Comparison of ENCODE assay signal across 27 cellular contexts in the genomic region with DNA sequence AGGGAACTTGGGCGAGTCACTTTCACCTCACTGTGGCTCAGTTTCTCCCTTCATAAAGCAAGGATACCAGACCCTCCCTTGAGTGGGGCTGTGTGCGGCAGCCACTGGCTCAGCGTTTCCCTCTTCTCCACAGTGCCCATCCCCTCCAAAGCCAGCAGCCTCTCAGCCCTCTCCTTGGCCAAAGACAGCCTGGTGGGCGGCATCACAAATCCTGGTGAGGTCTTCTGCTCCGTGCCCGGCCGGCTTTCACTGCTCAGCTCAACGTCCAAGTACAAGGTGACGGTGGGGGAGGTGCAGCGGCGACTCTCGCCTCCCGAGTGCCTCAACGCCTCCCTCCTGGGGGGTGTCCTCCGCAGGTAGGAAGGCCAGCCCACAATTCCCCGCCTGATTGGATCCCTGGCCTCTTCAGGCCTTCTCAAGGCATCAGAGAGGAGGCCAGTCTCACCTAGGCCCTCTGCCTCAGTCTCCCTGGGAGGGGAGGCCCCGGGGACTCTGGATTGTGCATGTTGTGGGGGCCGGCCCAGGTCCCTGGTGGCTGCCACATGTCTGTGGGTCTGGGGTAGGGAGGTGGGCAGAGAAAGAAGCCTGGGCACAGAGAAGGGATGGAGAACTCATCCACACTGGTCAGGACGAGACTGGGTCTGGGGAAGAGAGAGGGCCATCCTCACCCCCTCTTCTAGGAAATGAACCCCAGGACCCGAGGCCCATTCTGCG. TPM values are rescaled to one million over a fixed set of nuclear protein-coding genes. Genes with fewer than 3 reads are reported as not detected.
A peak's percentile ranks its signal among the peaks of the same experiment; 100 is the strongest.
DNase-seq lines count a peak whose midpoint lies in the region; ATAC-seq and TF ChIP-seq lines count a peak whose summit lies in the region.
"Had no signal": no experiment of that assay in that cellular context is flagged by ENCODE, and none has a peak within 500 bp of the region (broad histone marks: within the 10 kb centered on the region; RNA-seq: fewer than 3 reads in every experiment).

No MANE protein-coding gene starts in this region.

- in situ Hi-C loops in ACHN (cut with HindIII; ENCODE audit: low pct_ligation_motif_present, low pct_unique_long_range_greater_than_20kb, low sequenced_read_pairs) = no loop called here

- ATAC-seq in T-helper 17 cell = no peak
- ATAC-seq in upper lobe of right lung = no peak
- no peak for ATAC-seq in GM18505 (IDR thresholded peaks at IDR 0.05; ENCODE audit: unreplicated experiment)
- ATAC-seq: Panc1 had no signal

- no peaks in the 10 kb centered on the region for H3K4me1 ChIP-seq in upper lobe of right lung
- H3K4me1 ChIP-seq: BE2C had no signal

- peaks cover 15% of the 10 kb centered on the region for H3K4me1 Mint-ChIP-seq in T-helper 17 cell
- H3K4me1 Mint-ChIP-seq in activated CD4-positive, alpha-beta T cell treated with anti-CD3 and anti-CD28 coated beads, Interleukin-2, amount 10 ng/mL, durations not matched to agents 24 days and 14 days = peaks cover 5% of the 10 kb centered on the region

- H3K36me3 ChIP-seq in upper lobe of right lung = no peaks in the 10 kb centered on the region
- H3K36me3 ChIP-seq: BE2C had no signal

- H3K9me3 ChIP-seq in T-helper 17 cell (ENCODE audit: control insufficient read depth, low read length, poor library complexity, severe bottlenecking) = no peaks in the 10 kb centered on the region
- H3K9me3 ChIP-seq in upper lobe of right lung = no peaks in the 10 kb centered on the region
- H3K9me3 ChIP-seq: BE2C had no signal

- H3K27ac ChIP-seq in upper lobe of right lung = no peak overlapping the region
- H3K27ac ChIP-seq: 22Rv1, SK-N-MC had no signal

- no peaks in the 10 kb centered on the region for H3K27me3 ChIP-seq in upper lobe of right lung
- H3K27me3 ChIP-seq: BE2C had no signal

- H3K4me3 ChIP-seq in upper lobe of right lung = no peak overlapping the region
- H3K4me3 ChIP-seq: SK-N-MC had no signal

- TF ChIP-seq POLR2A in GM18505 (IDR thresholded peaks at IDR 0.05; ENCODE audit: borderline replicate concordance, extremely low read depth, insufficient read depth, insufficient read length) = no peak

- H3K27me3 Mint-ChIP-seq in T-helper 17 cell = no peaks in the 10 kb centered on the region
- no peaks in the 10 kb centered on the region for H3K27me3 Mint-ChIP-seq in activated CD4-positive, alpha-beta T cell treated with anti-CD3 and anti-CD28 coated beads, Interleukin-2, amount 10 ng/mL, durations not matched to agents 24 days and 14 days

- no peaks in the 10 kb centered on the region for H3K9me3 Mint-ChIP-seq in activated CD4-positive, alpha-beta T cell treated with anti-CD3 and anti-CD28 coated beads, Interleukin-2, amount 10 ng/mL, durations not matched to agents 24 days and 14 days
- H3K9me3 Mint-ChIP-seq: CD8-positive, alpha-beta memory T cell had no signal

- TF ChIP-seq CTCF in upper lobe of right lung (IDR thresholded peaks at IDR 0.05) = no peak

- peak; percentile 39 for DNase-seq in activated CD8-positive, alpha-beta memory T cell treated with anti-CD3 and anti-CD28 coated beads, Interleukin-2, amount 50 U/mL, for 48 hours
- DNase-seq in activated CD8-positive, alpha-beta memory T cell treated with anti-CD3 and anti-CD28 coated beads for 24 hours = no peak
- no peak for DNase-seq in T-helper 17 cell
- DNase-seq in mesenteric fat pad (ENCODE audit: low spot score) = peak; percentile 83
- DNase-seq in upper lobe of right lung = peak; percentile 53
- DNase-seq in activated CD4-positive, alpha-beta T cell treated with anti-CD3 and anti-CD28 coated beads, Interleukin-2, amount 10 ng/mL, durations not matched to agents 24 days and 14 days = no peak
- no peak for DNase-seq in ACHN
- DNase-seq: BE2C; CD8-positive, alpha-beta memory T cell; DMS 273 treated with DMSO at 0.1 percent for 48 hours; DMS79 treated with DMSO at 0.1 percent for 48 hours; HCEC 1CT; Karpas-422; NCI-H1092; NCI-H1417 treated with DMSO at 0.1 percent for 48 hours; NCI-H187; NCI-H2081 treated with DMSO at 0.1 percent for 48 hours; NCI-H2171; NCI-H226; NCI-H510A; NCI-H69; SIG-M5 had no signal

- intact Hi-C loops in upper lobe of right lung (cut with DNase I) = no loop called here
- intact Hi-C loops in activated CD4-positive, alpha-beta T cell treated with anti-CD3 and anti-CD28 coated beads, Interleukin-2, amount 10 ng/mL, durations not matched to agents 24 days and 14 days (cut with micrococcal nuclease) = no loop called here

- H3K36me3 Mint-ChIP-seq in T-helper 17 cell (ENCODE audit: low read depth) = peaks cover 7% of the 10 kb centered on the region
- no peaks in the 10 kb centered on the region for H3K36me3 Mint-ChIP-seq in activated CD4-positive, alpha-beta T cell treated with anti-CD3 and anti-CD28 coated beads, Interleukin-2, amount 10 ng/mL, durations not matched to agents 24 days and 14 days (ENCODE audit: low read depth)

- peak overlapping the region; percentile 56 for H3K27ac Mint-ChIP-seq in T-helper 17 cell
- no peak overlapping the region for H3K27ac Mint-ChIP-seq in activated CD4-positive, alpha-beta T cell treated with anti-CD3 and anti-CD28 coated beads, Interleukin-2, amount 10 ng/mL, durations not matched to agents 24 days and 14 days
- H3K27ac Mint-ChIP-seq: CD14-positive monocyte had no signal

- H3K4me3 Mint-ChIP-seq in T-helper 17 cell = no peak overlapping the region
- H3K4me3 Mint-ChIP-seq in activated CD4-positive, alpha-beta T cell treated with anti-CD3 and anti-CD28 coated beads, Interleukin-2, amount 10 ng/mL, durations not matched to agents 24 days and 14 days = no peak overlapping the region
- H3K4me3 Mint-ChIP-seq: CD14-positive monocyte; CD8-positive, alpha-beta memory T cell had no signal

RNA-seq across cellular contexts. Expression of a gene that starts 15.2 kb away (rescaled TPM):
- total RNA-seq in T-helper 17 cell = 1 to 10 TPM; 3.2 to 4.5 TPM
- total RNA-seq in mesenteric fat pad = 1.2 TPM
- 1.9 TPM for total RNA-seq in upper lobe of right lung
- total RNA-seq in activated CD4-positive, alpha-beta T cell treated with anti-CD3 and anti-CD28 coated beads, Interleukin-2, amount 10 ng/mL, durations not matched to agents 24 days and 14 days = 0.38 and 0.49 TPM in 2 replicates

RNA-seq across cellular contexts. Expression of a gene that starts 30.8 kb away (rescaled TPM):
- total RNA-seq in T-helper 17 cell (10 to 100 TPM; 23.8 to 26.2 TPM), mesenteric fat pad (16.0 TPM), upper lobe of right lung (24.8 TPM)
- 33.5 and 34.0 TPM in 2 replicates for total RNA-seq in activated CD4-positive, alpha-beta T cell treated with anti-CD3 and anti-CD28 coated beads, Interleukin-2, amount 10 ng/mL, durations not matched to agents 24 days and 14 days

RNA-seq across cellular contexts. Expression of a gene that starts 31.2 kb away (rescaled TPM):
- total RNA-seq in T-helper 17 cell (10 to 100 TPM; 58.8 to 79.0 TPM), mesenteric fat pad (48.5 TPM), upper lobe of right lung (87.7 TPM)
- 35.2 and 35.3 TPM in 2 replicates for total RNA-seq in activated CD4-positive, alpha-beta T cell treated with anti-CD3 and anti-CD28 coated beads, Interleukin-2, amount 10 ng/mL, durations not matched to agents 24 days and 14 days

RNA-seq across cellular contexts. Expression of a gene that starts 53.0 kb away (rescaled TPM):
- 10 to 100 TPM; 27.4 to 30.5 TPM for total RNA-seq in T-helper 17 cell
- total RNA-seq in mesenteric fat pad = 47.4 TPM
- 44.1 TPM for total RNA-seq in upper lobe of right lung
- total RNA-seq in activated CD4-positive, alpha-beta T cell treated with anti-CD3 and anti-CD28 coated beads, Interleukin-2, amount 10 ng/mL, durations not matched to agents 24 days and 14 days = 133 TPM in 2 replicates

Comparison
In these comparisons a context has a peak if more than half of its experiments do, and no peak if none do; other contexts are left out.
1. DNase-seq: peak in activated CD8-positive, alpha-beta memory T cell treated with anti-CD3 and anti-CD28 coated beads, Interleukin-2, amount 50 U/mL, for 48 hours (single experiment), mesenteric fat pad (single experiment) and upper lobe of right lung (single experiment); none in activated CD8-positive, alpha-beta memory T cell treated with anti-CD3 and anti-CD28 coated beads for 24 hours (single experiment), T-helper 17 cell (0 of 3), activated CD4-positive, alpha-beta T cell treated with anti-CD3 and anti-CD28 coated beads, Interleukin-2, amount 10 ng/mL, durations not matched to agents 24 days and 14 days (single experiment) and ACHN (single experiment).